In the genomic region with DNA sequence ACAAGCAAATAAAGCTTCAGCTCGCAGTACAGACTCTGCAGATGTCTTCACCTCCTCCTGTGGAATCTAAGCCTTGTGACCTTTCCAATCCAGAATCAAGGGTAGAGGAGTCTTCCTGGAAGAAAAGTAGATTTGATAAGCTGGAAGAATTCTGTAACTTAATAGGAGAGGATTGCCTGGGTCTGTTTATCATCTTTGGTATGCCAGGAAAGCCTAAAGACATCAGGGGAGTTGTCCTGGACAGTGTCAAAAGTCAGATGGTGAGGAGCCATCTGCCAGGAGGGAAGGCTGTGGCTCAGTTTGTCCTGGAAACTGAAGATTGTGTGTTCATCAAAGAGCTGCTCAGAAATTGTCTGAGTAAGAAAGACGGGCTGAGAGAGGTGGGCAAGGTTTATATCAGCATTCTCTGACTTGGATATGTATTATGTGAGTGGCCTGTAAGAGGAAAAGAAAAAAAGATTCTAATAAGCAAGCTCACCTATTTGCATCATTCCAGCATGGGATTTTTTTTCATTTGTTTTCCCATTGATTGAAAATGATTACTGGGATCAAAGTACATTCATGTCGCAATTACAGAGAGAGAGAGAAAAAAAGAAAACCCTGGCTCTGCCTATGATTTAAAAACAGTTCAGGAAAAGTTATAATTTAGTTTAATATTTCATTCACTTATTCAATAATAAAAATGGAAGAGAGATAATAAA, we compare ENCODE assay signal across 20 cellular contexts. TPM values are rescaled to one million over a fixed set of nuclear protein-coding genes. Genes with fewer than 3 reads are reported as not detected.
DNase-seq lines count a peak whose midpoint lies in the region; FAIRE-seq and TF ChIP-seq lines count a peak whose summit lies in the region.
"Had no signal": no experiment of that assay in that cellular context is flagged by ENCODE, and none has a peak within 500 bp of the region (broad histone marks: within the 10 kb centered on the region; RNA-seq: fewer than 3 reads in every experiment).

No MANE protein-coding gene starts in this region.

- H3K36me3 ChIP-seq in colonic mucosa (no peaks in the 10 kb centered on the region), mesodermal cell (ENCODE audit: control insufficient read depth, insufficient read depth, low read length) (peaks cover 44% of the 10 kb centered on the region), small intestine (ENCODE audit: control insufficient read depth in 2 of 2, insufficient read depth in 2 of 2, low read length in 2 of 2) (peaks cover 0 to 5% of the 10 kb centered on the region in 2 donors)

- H3K27ac ChIP-seq in colonic mucosa (peak overlapping the region; percentile 60), mesodermal cell (ENCODE audit: low read depth, low read length, severe bottlenecking) (peak overlapping the region; percentile 33), small intestine (ENCODE audit: low read depth in 1 of 2, low read length in 1 of 2) (peak overlapping the region in 1 of 2 donors; percentile 8)

- 89 to 100% methylated on average over 1 of the region's 3 CpGs for WGBS in mesodermal cell (ENCODE audit: insufficient coverage in 2 of 2), 2 experiments
- WGBS in small intestine, 3 donors = 21 to 51% (median 46%) methylated on average over 3 of the region's 3 CpGs

- FAIRE-seq in small intestine (lab: Jason Lieb, UNC) = no peak
- FAIRE-seq in frontal cortex (lab: Jason Lieb, UNC) = no peak
- FAIRE-seq: A204.1, RCC 7860 had no signal

- no peaks in the 10 kb centered on the region for H3K9me3 ChIP-seq in colonic mucosa
- no peaks in the 10 kb centered on the region for H3K9me3 ChIP-seq in mesodermal cell (ENCODE audit: control insufficient read depth, low read length)
- H3K9me3 ChIP-seq in small intestine (ENCODE audit: control insufficient read depth, low read depth) = no peaks in the 10 kb centered on the region
- H3K9me3 ChIP-seq: MG63 had no signal

- no peaks in the 10 kb centered on the region for H3K27me3 ChIP-seq in colonic mucosa
- H3K27me3 ChIP-seq in small intestine (ENCODE audit: control insufficient read depth in 2 of 2, insufficient read depth in 2 of 2, low read length in 2 of 2) = no peaks in the 10 kb centered on the region
- H3K27me3 ChIP-seq: MG63 had no signal

- no peak for TF ChIP-seq CTCF in colonic mucosa (IDR thresholded peaks at IDR 0.05)

- intact Hi-C loops in colonic mucosa (cut with DNase I) = no loop called here

- peak; percentile 54 for DNase-seq in ELF-1 (ENCODE audit: low read depth, low spot score)
- no peak for DNase-seq in colonic mucosa
- peak; percentile 68 for DNase-seq in small intestine
- DNase-seq in NCI-H524 (lab: John Stamatoyannopoulos, UW) = no peak
- no peak for DNase-seq in frontal cortex (ENCODE audit: low spot score in 2 of 2)
- no peak for DNase-seq in cortex of kidney (lab: John Stamatoyannopoulos, UW)
- DNase-seq: CD4-positive, alpha-beta memory T cell; DMS153; GF-D8; H7; Kasumi-1; MG63; NCI-H1048; NCI-H1436 treated with DMSO at 0.1 percent for 48 hours; NCI-H2081; NCI-H446 treated with DMSO at 0.1 percent for 48 hours; NK-92 treated with Interleukin-12 subunit alpha and Interleukin-12 subunit beta, amount 100 ng/mL, for 24 hours had no signal

- H3K9ac ChIP-seq in colonic mucosa (ENCODE audit: low read depth in 2 of 2, low read length in 2 of 2) = peak overlapping the region in 1 of 2 donors; percentile 42

- no peaks in the 10 kb centered on the region for H3K4me1 ChIP-seq in colonic mucosa
- H3K4me1 ChIP-seq in mesodermal cell (ENCODE audit: control insufficient read depth, insufficient read depth, low read length, poor library complexity, severe bottlenecking) = no peaks in the 10 kb centered on the region
- no peaks in the 10 kb centered on the region for H3K4me1 ChIP-seq in small intestine (ENCODE audit: control insufficient read depth in 2 of 2, insufficient read depth in 1 of 2, low read depth in 1 of 2, low read length in 1 of 2)

- H3K4me3 ChIP-seq in colonic mucosa (peak overlapping the region; percentile 9), mesodermal cell (ENCODE audit: extremely low read depth, insufficient read depth, low read length, poor library complexity, severe bottlenecking) (no peak overlapping the region), small intestine (ENCODE audit: low read depth in 1 of 2, low read length in 2 of 2) (peak overlapping the region in 1 of 2 donors; percentile 25)
- H3K4me3 ChIP-seq: MG63 had no signal

RNA-seq across cellular contexts. Expression of a gene that starts 0.8 kb away (rescaled TPM):
- total RNA-seq in colonic mucosa (10 to 100 TPM; 33.4 to 58.5 TPM), frontal cortex (0.82 TPM)
- 1.8 TPM for polyA plus RNA-seq in mesodermal cell (2013, experiment 1 of 2)
- polyA plus RNA-seq in mesodermal cell (2013, experiment 2 of 2) = 0.81 TPM
- polyA plus RNA-seq in small intestine = 10 to 100 TPM; 17.2 to 58.8 (median 20.5) TPM
- total RNA-seq: CD4-positive, alpha-beta memory T cell had no signal

RNA-seq across cellular contexts. Expression of a gene that starts 13.6 kb away (rescaled TPM):
- total RNA-seq in colonic mucosa (10 to 100 TPM; 85.8 to 90.7 TPM), frontal cortex (89.3 TPM)
- polyA plus RNA-seq in mesodermal cell (2013, experiment 1 of 2) = 47.8 TPM
- polyA plus RNA-seq in mesodermal cell (2013, experiment 2 of 2) = 52.6 TPM
- 10 to 100 TPM; 45.1 to 84.2 (median 62.4) TPM for polyA plus RNA-seq in small intestine

Comparison
In these comparisons a context has a peak if more than half of its experiments do, and no peak if none do; other contexts are left out.
1. DNase-seq: peak in ELF-1 (single experiment) and small intestine (single experiment); none in colonic mucosa (single experiment), NCI-H524 (0 of 2), frontal cortex (0 of 2) and cortex of kidney (single experiment).
2. RNA of a gene that starts 0.8 kb away (total RNA-seq): 33.4 to 58.5 TPM in colonic mucosa; 0.82 TPM in frontal cortex (single experiment); every median in the first group is over 10 times any median in the second.